24 cellular contexts compared by ENCODE assay signal in genomic region chr7:143399642-143400041, GRCh38. TPM values are rescaled to one million over a fixed set of nuclear protein-coding genes. Genes with fewer than 3 reads are reported as not detected.
DNase-seq lines count a peak whose midpoint lies in the region; ATAC-seq, FAIRE-seq and TF ChIP-seq lines count a peak whose summit lies in the region.
"Had no signal": no experiment of that assay in that cellular context is flagged by ENCODE, and none has a peak within 500 bp of the region (broad histone marks: within the 10 kb centered on the region; RNA-seq: fewer than 3 reads in every experiment).

No MANE protein-coding gene starts in this region.

- POLR2A ChIA-PET in K562 (lab: Yijun Ruan, JAX) = interaction anchor here (0.9 to 10.7 kb wide), 2 partner anchors 8 to 9 kb away, joined by 3 to 131 read pairs; no protein-coding TSS in a partner anchor

- H2AFZ ChIP-seq in K562 (ENCODE audit: low read depth, low read length) = no peak overlapping the region
- no peak overlapping the region for H2AFZ ChIP-seq in parathyroid adenoma
- H2AFZ ChIP-seq: GM23338 had no signal

- peak overlapping the region in 1 of 2 experiments; percentile 31; a peak in 2 of 4 replicates for H3K9ac ChIP-seq in K562 (ENCODE audit: insufficient read depth in 1 of 2, low read depth in 2 of 2, low read length in 2 of 2)
- no peak overlapping the region for H3K9ac ChIP-seq in parathyroid adenoma

- H3K79me2 ChIP-seq in K562 (ENCODE audit: control insufficient read depth, insufficient read depth, low read length) (no peaks in the 10 kb centered on the region), parathyroid adenoma (no peaks in the 10 kb centered on the region)

- H4K20me1 ChIP-seq in K562 (replicated peaks; ENCODE audit: control insufficient read depth, insufficient read depth, low read length) = peaks cover 11% of the 10 kb centered on the region

- no peak for TF ChIP-seq EP300 in K562 (IDR thresholded peaks at IDR 0.05; ENCODE audit: low read length)

- no TSS peak for BruUV-seq in K562 (replicated peaks; lab: Mats Ljungman, UMichigan)

- H3K27ac Mint-ChIP-seq in stimulated activated effector memory CD8-positive, alpha-beta T cell treated with anti-CD3 and anti-CD28 coated beads, Interleukin-12 subunit alpha, Interleukin-12 subunit beta, amount 100 ng/mL, for 72 hours = peak overlapping the region; percentile 20
- no peak overlapping the region for H3K27ac Mint-ChIP-seq in mesothelial cell of epicardium
- H3K27ac Mint-ChIP-seq: GM23338, HFFc6 had no signal

- H3K9me3 Mint-ChIP-seq in stimulated activated effector memory CD8-positive, alpha-beta T cell treated with anti-CD3 and anti-CD28 coated beads, Interleukin-12 subunit alpha, Interleukin-12 subunit beta, amount 100 ng/mL, for 72 hours = no peaks in the 10 kb centered on the region
- no peaks in the 10 kb centered on the region for H3K9me3 Mint-ChIP-seq in mesothelial cell of epicardium
- H3K9me3 Mint-ChIP-seq: CD4-positive, alpha-beta memory T cell; GM23338; HFFc6 had no signal

- H3K9me3 ChIP-seq in K562 (replicated peaks; ENCODE audit: control insufficient read depth, insufficient read depth, low read depth, low read length) = no peaks in the 10 kb centered on the region
- no peaks in the 10 kb centered on the region for H3K9me3 ChIP-seq in parathyroid adenoma (ENCODE audit: control insufficient read depth, low read length)
- H3K9me3 ChIP-seq: HAP-1 had no signal

- DNase-seq in H7 (peak; percentile 31), K562 (ENCODE audit: extremely low read depth in 1 of 4, low spot score in 3 of 4) (no peak), mesothelial cell of epicardium (ENCODE audit: low spot score in 2 of 2, unreplicated experiment in 2 of 2) (no peak)
- no peak for DNase-seq in stimulated activated effector memory CD8-positive, alpha-beta T cell treated with anti-CD3 and anti-CD28 coated beads, Interleukin-12 subunit alpha, Interleukin-12 subunit beta, amount 100 ng/mL, for 72 hours (ENCODE audit: low spot score in 2 of 2)
- DNase-seq: C1 segment of cervical spinal cord; Calu3; CD4-positive, alpha-beta memory T cell; COR-L47; DMS53; DMS79 treated with DMSO at 0.1 percent for 48 hours; GF-D8; HFFc6 had no signal

- H3K9me1 ChIP-seq in K562 (ENCODE audit: control insufficient read depth, insufficient read depth, low read length) = no peaks in the 10 kb centered on the region

- CTCF ChIA-PET in K562 (lab: Yijun Ruan, JAX; ENCODE audit: low intra/inter-chr PET ratio) = no interaction called here

- intact Hi-C loops in K562 (cut with micrococcal nuclease) = no loop called here

- no peak for ATAC-seq in K562
- ATAC-seq in stimulated activated effector memory CD8-positive, alpha-beta T cell treated with anti-CD3 and anti-CD28 coated beads, Interleukin-12 subunit alpha, Interleukin-12 subunit beta, amount 100 ng/mL, for 72 hours = no peak
- no peak for ATAC-seq in HG03139 (IDR thresholded peaks at IDR 0.05; ENCODE audit: unreplicated experiment)
- ATAC-seq: GM23338 had no signal

- no peak for TF ChIP-seq RAD21 in K562 (CRISPR knock-in tag; conservative IDR thresholded peaks at IDR 0.05 in 1 of 2, IDR thresholded peaks at IDR 0.05 in 1 of 2)

- peaks cover 0 to 12% of the 10 kb centered on the region in 2 experiments; a peak in 2 of 5 replicates for H3K4me1 ChIP-seq in K562 (replicated peaks in 1 of 2; ENCODE audit: control insufficient read depth in 2 of 2, insufficient read depth in 2 of 2, low read length in 2 of 2)
- H3K4me1 ChIP-seq in parathyroid adenoma = no peaks in the 10 kb centered on the region
- H3K4me1 ChIP-seq: HAP-1 had no signal

- H3K27ac ChIP-seq in K562 (ENCODE audit: extremely low read depth, low read depth, low read length) (no peak overlapping the region), parathyroid adenoma (no peak overlapping the region)

- TF ChIP-seq POLR2A in K562 (conservative IDR thresholded peaks at IDR 0.05) = no peak

- WGBS in K562 (ENCODE audit: insufficient coverage, low coverage, missing lambda C conversion rate) = 20% methylated on average over 20 of the region's 20 CpGs

- peaks cover 8% of the 10 kb centered on the region for H3K4me1 Mint-ChIP-seq in stimulated activated effector memory CD8-positive, alpha-beta T cell treated with anti-CD3 and anti-CD28 coated beads, Interleukin-12 subunit alpha, Interleukin-12 subunit beta, amount 100 ng/mL, for 72 hours
- no peaks in the 10 kb centered on the region for H3K4me1 Mint-ChIP-seq in mesothelial cell of epicardium

- in situ Hi-C loops in K562 (cut with MboI) = no loop called here

- no peaks in the 10 kb centered on the region for H3K27me3 ChIP-seq in H7 (ENCODE audit: control insufficient read depth, insufficient read depth, low read length)
- peaks cover 53 to 80% of the 10 kb centered on the region in 2 experiments for H3K27me3 ChIP-seq in K562 (ENCODE audit: control insufficient read depth in 2 of 2, insufficient read depth in 2 of 2, low read length in 2 of 2)
- no peaks in the 10 kb centered on the region for H3K27me3 ChIP-seq in parathyroid adenoma (ENCODE audit: control insufficient read depth, insufficient read depth, low read length)

- TF ChIP-seq CTCF in K562 (IDR thresholded peaks at IDR 0.05 in 2 of 3, conservative IDR thresholded peaks at IDR 0.05 in 1 of 3; ENCODE audit: insufficient read depth in 2 of 3, low read depth in 1 of 3, low read length in 3 of 3) = no peak
- no peak for TF ChIP-seq CTCF in parathyroid adenoma (IDR thresholded peaks at IDR 0.05)
- no peak for TF ChIP-seq CTCF in mesothelial cell of epicardium (IDR thresholded peaks at IDR 0.05; ENCODE audit: unreplicated experiment)

- H3K36me3 ChIP-seq in H7 (replicated peaks; ENCODE audit: control insufficient read depth, insufficient read depth, low read length) = peaks cover 59% of the 10 kb centered on the region
- no peaks in the 10 kb centered on the region for H3K36me3 ChIP-seq in K562 (ENCODE audit: control insufficient read depth, insufficient read depth, low read length)
- H3K36me3 ChIP-seq in parathyroid adenoma (ENCODE audit: control insufficient read depth, insufficient read depth, low read length) = no peaks in the 10 kb centered on the region
- H3K36me3 ChIP-seq: HAP-1 had no signal

- H3K4me2 ChIP-seq in K562 (ENCODE audit: insufficient read depth, low read length) = no peak overlapping the region
- H3K4me2 ChIP-seq in parathyroid adenoma (ENCODE audit: low read length) = peak overlapping the region; percentile 48
- H3K4me2 ChIP-seq: GM23338 had no signal

- H3K4me3 ChIP-seq in H7 (ENCODE audit: insufficient read depth, low read depth, low read length) (no peak overlapping the region), K562 (no peak overlapping the region), parathyroid adenoma (ENCODE audit: low read depth, low read length) (peak overlapping the region; percentile 31)
- H3K4me3 ChIP-seq: GM23338, HAP-1 had no signal

- H3K27me3 Mint-ChIP-seq in mesothelial cell of epicardium (ENCODE audit: low read depth) = no peaks in the 10 kb centered on the region
- H3K27me3 Mint-ChIP-seq: CD4-positive, alpha-beta memory T cell had no signal

- peaks cover 6% of the 10 kb centered on the region for H3K36me3 Mint-ChIP-seq in stimulated activated effector memory CD8-positive, alpha-beta T cell treated with anti-CD3 and anti-CD28 coated beads, Interleukin-12 subunit alpha, Interleukin-12 subunit beta, amount 100 ng/mL, for 72 hours
- peaks cover 12% of the 10 kb centered on the region for H3K36me3 Mint-ChIP-seq in mesothelial cell of epicardium

- no peak overlapping the region for H3K4me3 Mint-ChIP-seq in stimulated activated effector memory CD8-positive, alpha-beta T cell treated with anti-CD3 and anti-CD28 coated beads, Interleukin-12 subunit alpha, Interleukin-12 subunit beta, amount 100 ng/mL, for 72 hours
- no peak overlapping the region for H3K4me3 Mint-ChIP-seq in mesothelial cell of epicardium
- H3K4me3 Mint-ChIP-seq: GM23338, HFFc6 had no signal

- no peak for FAIRE-seq in K562 (lab: Jason Lieb, UNC)
- FAIRE-seq: GM12892, GM19239 had no signal

RNA-seq across cellular contexts. Expression of gene EPHA1, which starts 9.0 kb away (rescaled TPM):
- total RNA-seq in H7 (2014; rRNA removed; shearing (Covaris generic)) = 176 and 189 TPM in 2 replicates
- 0.37 TPM in 1 of 2 replicates, not detected in the other for total RNA-seq in K562 (2011; cell fraction: chromatin; rRNA removed; ENCODE audit: low replicate concordance)
- total RNA-seq in K562 (2011; cell fraction: nucleolus; rRNA removed) = 0.26 and 0.67 TPM in 2 replicates
- 0.37 TPM in 1 of 2 replicates, not detected in the other for total RNA-seq in K562 (2011; cell fraction: nucleoplasm; rRNA removed)
- total RNA-seq in K562 (2014; rRNA removed) (not detected in 2 replicates), K562 (2014; rRNA removed; fragmentation: Illumina TruSeq; extraction: Trizol) (not detected in 2 replicates), K562 (2015; rRNA removed; fragmentation: Illumina TruSeq; extraction: Trizol) (not detected in 2 replicates), K562 (2021) (0.22 and 0.25 TPM in 2 replicates), mesothelial cell of epicardium (23.2 to 28.8 TPM (median 27.3 TPM) in 3 replicates)
- polyA plus RNA-seq in K562 (2011; rRNA removed) (0.07 and 0.32 TPM in 2 replicates), K562 (2014; fragmentation: Illumina TruSeq; extraction: Trizol) (not detected in 2 replicates), K562 (2014; fragmentation: Nextera tagmentation; extraction: Ambion mirVana) (not detected), K562 (2014; rRNA removed) (0.05 and 0.57 TPM in 2 replicates)
- polyA plus RNA-seq in K562 (2011; cell fraction: cytosol; rRNA removed) = 0.03 and 0.39 TPM in 2 replicates
- 0.25 and 1.1 TPM in 2 replicates for polyA plus RNA-seq in K562 (2011; cell fraction: nucleus; rRNA removed)
- 2.7 and 3.5 TPM in 2 replicates for polyA plus RNA-seq in K562 (2012)
- 0.14 TPM in 1 of 2 replicates, not detected in the other for polyA minus RNA-seq in K562 (2011; rRNA and poly(A)+ RNA removed)
- not detected in 2 replicates for polyA minus RNA-seq in K562 (2011; cell fraction: cytosol; rRNA and poly(A)+ RNA removed)
- polyA minus RNA-seq in K562 (2011; cell fraction: nucleus; rRNA and poly(A)+ RNA removed) = 0.54 TPM in 1 of 2 replicates, not detected in the other
- total RNA-seq: Daoy, G401, H4, HFFc6 had no signal

RNA-seq across cellular contexts. Expression of gene ZYX, which starts 18.5 kb away (rescaled TPM):
- total RNA-seq in H7 (2014; rRNA removed; shearing (Covaris generic)) = 84.6 and 97.1 TPM in 2 replicates
- 38.7 and 99.5 TPM in 2 replicates for total RNA-seq in K562 (2011; cell fraction: chromatin; rRNA removed; ENCODE audit: low replicate concordance)
- 54.7 and 66.9 TPM in 2 replicates for total RNA-seq in K562 (2011; cell fraction: nucleolus; rRNA removed)
- 41.5 and 64.4 TPM in 2 replicates for total RNA-seq in K562 (2011; cell fraction: nucleoplasm; rRNA removed)
- total RNA-seq in K562 (2014; rRNA removed) = 26.9 and 37.8 TPM in 2 replicates
- total RNA-seq in K562 (2014; rRNA removed; fragmentation: Illumina TruSeq; extraction: Trizol) = 9.2 and 11.5 TPM in 2 replicates
- 15.7 and 17.3 TPM in 2 replicates for total RNA-seq in K562 (2015; rRNA removed; fragmentation: Illumina TruSeq; extraction: Trizol)
- total RNA-seq in K562 (2021) = 114 and 130 TPM in 2 replicates
- 9.0 and 18.5 TPM in 2 replicates for polyA plus RNA-seq in K562 (2011; rRNA removed)
- 15.7 and 26.2 TPM in 2 replicates for polyA plus RNA-seq in K562 (2011; cell fraction: cytosol; rRNA removed)
- 53.7 and 98.4 TPM in 2 replicates for polyA plus RNA-seq in K562 (2011; cell fraction: nucleus; rRNA removed)
- 141 and 252 TPM in 2 replicates for polyA plus RNA-seq in K562 (2012)
- polyA plus RNA-seq in K562 (2014; fragmentation: Illumina TruSeq; extraction: Trizol) = 81.7 and 116 TPM in 2 replicates
- polyA plus RNA-seq in K562 (2014; fragmentation: Nextera tagmentation; extraction: Ambion mirVana) = 1 to 10 TPM; 1.8 to 3.1 TPM
- 30.0 and 35.0 TPM in 2 replicates for polyA plus RNA-seq in K562 (2014; rRNA removed)
- 8.3 and 9.5 TPM in 2 replicates for polyA minus RNA-seq in K562 (2011; rRNA and poly(A)+ RNA removed)
- polyA minus RNA-seq in K562 (2011; cell fraction: cytosol; rRNA and poly(A)+ RNA removed) = 57.5 and 83.9 TPM in 2 replicates
- 35.4 and 38.0 TPM in 2 replicates for polyA minus RNA-seq in K562 (2011; cell fraction: nucleus; rRNA and poly(A)+ RNA removed)
- total RNA-seq in mesothelial cell of epicardium = 284 to 295 TPM (median 290 TPM) in 3 replicates

RNA-seq across cellular contexts. Expression of gene FAM131B, which starts 37.1 kb away (rescaled TPM):
- 11.9 and 16.9 TPM in 2 replicates for total RNA-seq in H7 (2014; rRNA removed; shearing (Covaris generic))
- total RNA-seq in K562 (2011; cell fraction: chromatin; rRNA removed; ENCODE audit: low replicate concordance) = 0.07 TPM in 1 of 2 replicates, not detected in the other
- not detected in 2 replicates for total RNA-seq in K562 (2011; cell fraction: nucleolus; rRNA removed)
- not detected in 2 replicates for total RNA-seq in K562 (2011; cell fraction: nucleoplasm; rRNA removed)
- not detected in 2 replicates for total RNA-seq in K562 (2014; rRNA removed)
- total RNA-seq in K562 (2014; rRNA removed; fragmentation: Illumina TruSeq; extraction: Trizol) = not detected in 2 replicates
- not detected in 2 replicates for total RNA-seq in K562 (2015; rRNA removed; fragmentation: Illumina TruSeq; extraction: Trizol)
- total RNA-seq in K562 (2021) = 0.04 TPM in 2 replicates
- polyA plus RNA-seq in K562 (2011; rRNA removed) = 0.03 and 0.11 TPM in 2 replicates
- not detected in 2 replicates for polyA plus RNA-seq in K562 (2011; cell fraction: cytosol; rRNA removed)
- 0.09 TPM in 1 of 2 replicates, not detected in the other for polyA plus RNA-seq in K562 (2011; cell fraction: nucleus; rRNA removed)
- polyA plus RNA-seq in K562 (2012) = 0.03 TPM in 2 replicates
- polyA plus RNA-seq in K562 (2014; fragmentation: Illumina TruSeq; extraction: Trizol) = not detected in 2 replicates
- not detected for polyA plus RNA-seq in K562 (2014; fragmentation: Nextera tagmentation; extraction: Ambion mirVana)
- polyA plus RNA-seq in K562 (2014; rRNA removed) = not detected in 2 replicates
- polyA minus RNA-seq in K562 (2011; rRNA and poly(A)+ RNA removed) = not detected in 2 replicates
- polyA minus RNA-seq in K562 (2011; cell fraction: cytosol; rRNA and poly(A)+ RNA removed) = 0.29 TPM in 1 of 2 replicates, not detected in the other
- 0.33 TPM in 1 of 2 replicates, not detected in the other for polyA minus RNA-seq in K562 (2011; cell fraction: nucleus; rRNA and poly(A)+ RNA removed)
- 5.6 to 6.1 TPM (median 5.8 TPM) in 3 replicates for total RNA-seq in mesothelial cell of epicardium
- polyA plus RNA-seq: CD4-positive, alpha-beta memory T cell had no signal

RNA-seq across cellular contexts. Expression of gene TAS2R60, which starts 43.6 kb away (rescaled TPM):
- not detected in 2 replicates for total RNA-seq in H7 (2014; rRNA removed; shearing (Covaris generic))
- total RNA-seq in K562 (2011; cell fraction: chromatin; rRNA removed; ENCODE audit: low replicate concordance) = 1.6 and 5.5 TPM in 2 replicates
- total RNA-seq in K562 (2011; cell fraction: nucleolus; rRNA removed) = 1.0 and 1.1 TPM in 2 replicates
- 0.88 and 3.2 TPM in 2 replicates for total RNA-seq in K562 (2011; cell fraction: nucleoplasm; rRNA removed)
- not detected in 2 replicates for total RNA-seq in K562 (2014; rRNA removed)
- total RNA-seq in K562 (2014; rRNA removed; fragmentation: Illumina TruSeq; extraction: Trizol) = not detected in 2 replicates
- total RNA-seq in K562 (2015; rRNA removed; fragmentation: Illumina TruSeq; extraction: Trizol) = not detected in 2 replicates
- not detected in 2 replicates for total RNA-seq in K562 (2021)
- 0.08 TPM in 2 replicates for polyA plus RNA-seq in K562 (2011; rRNA removed)
- not detected in 2 replicates for polyA plus RNA-seq in K562 (2011; cell fraction: cytosol; rRNA removed)
- 0.33 and 0.53 TPM in 2 replicates for polyA plus RNA-seq in K562 (2011; cell fraction: nucleus; rRNA removed)
- polyA plus RNA-seq in K562 (2012) = 0.08 and 0.14 TPM in 2 replicates
- not detected in 2 replicates for polyA plus RNA-seq in K562 (2014; fragmentation: Illumina TruSeq; extraction: Trizol)
- polyA plus RNA-seq in K562 (2014; fragmentation: Nextera tagmentation; extraction: Ambion mirVana) = not detected
- 0.28 TPM in 1 of 2 replicates, not detected in the other for polyA plus RNA-seq in K562 (2014; rRNA removed)
- polyA minus RNA-seq in K562 (2011; rRNA and poly(A)+ RNA removed) = 0.27 and 0.46 TPM in 2 replicates
- not detected in 2 replicates for polyA minus RNA-seq in K562 (2011; cell fraction: cytosol; rRNA and poly(A)+ RNA removed)
- 0.54 and 0.67 TPM in 2 replicates for polyA minus RNA-seq in K562 (2011; cell fraction: nucleus; rRNA and poly(A)+ RNA removed)
- total RNA-seq in mesothelial cell of epicardium = not detected in 3 replicates
- total RNA-seq: A172, A673, Calu3, Daoy, G401, H4, HFFc6 had no signal
- polyA plus RNA-seq: BJ had no signal

Comparison
In these comparisons a context has a peak if more than half of its experiments do, and no peak if none do; other contexts are left out.
1. RNA of gene EPHA1, which starts 9.0 kb away (total RNA-seq): 176 to 189 TPM in H7 and 23.2 to 28.8 TPM in mesothelial cell of epicardium; 0.22 to 0.67 TPM in K562; every median in the first group is over 10 times any median in the second.